In the genomic region with DNA sequence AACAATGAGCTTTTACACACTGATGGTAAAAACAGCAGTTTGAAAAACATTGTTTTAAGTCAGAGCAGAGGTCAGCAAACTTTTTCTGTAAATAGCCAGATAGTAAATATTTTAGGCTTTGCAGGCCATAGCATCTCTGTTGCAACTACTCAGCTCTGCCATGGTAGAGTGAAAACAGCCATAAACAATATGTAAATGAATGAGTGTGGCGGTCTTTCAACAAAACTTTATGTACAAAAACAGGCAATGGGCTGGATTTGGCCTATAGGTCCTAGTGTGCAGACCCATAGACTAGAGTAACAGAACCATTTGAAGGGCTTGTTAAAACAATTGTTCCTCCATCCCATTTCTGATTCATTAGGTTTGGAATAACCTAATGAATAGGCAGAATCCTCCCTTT, we compare ENCODE assay signal across 1 cellular context.
TF ChIP-seq lines count a peak whose summit lies in the region.

No MANE protein-coding gene starts in this region.

TF ChIP-seq in HCT116, 20 proteins besides CTCF, POLR2A, EP300 and RAD21 (continued from another document):
- TF ChIP-seq, protein P1, sequence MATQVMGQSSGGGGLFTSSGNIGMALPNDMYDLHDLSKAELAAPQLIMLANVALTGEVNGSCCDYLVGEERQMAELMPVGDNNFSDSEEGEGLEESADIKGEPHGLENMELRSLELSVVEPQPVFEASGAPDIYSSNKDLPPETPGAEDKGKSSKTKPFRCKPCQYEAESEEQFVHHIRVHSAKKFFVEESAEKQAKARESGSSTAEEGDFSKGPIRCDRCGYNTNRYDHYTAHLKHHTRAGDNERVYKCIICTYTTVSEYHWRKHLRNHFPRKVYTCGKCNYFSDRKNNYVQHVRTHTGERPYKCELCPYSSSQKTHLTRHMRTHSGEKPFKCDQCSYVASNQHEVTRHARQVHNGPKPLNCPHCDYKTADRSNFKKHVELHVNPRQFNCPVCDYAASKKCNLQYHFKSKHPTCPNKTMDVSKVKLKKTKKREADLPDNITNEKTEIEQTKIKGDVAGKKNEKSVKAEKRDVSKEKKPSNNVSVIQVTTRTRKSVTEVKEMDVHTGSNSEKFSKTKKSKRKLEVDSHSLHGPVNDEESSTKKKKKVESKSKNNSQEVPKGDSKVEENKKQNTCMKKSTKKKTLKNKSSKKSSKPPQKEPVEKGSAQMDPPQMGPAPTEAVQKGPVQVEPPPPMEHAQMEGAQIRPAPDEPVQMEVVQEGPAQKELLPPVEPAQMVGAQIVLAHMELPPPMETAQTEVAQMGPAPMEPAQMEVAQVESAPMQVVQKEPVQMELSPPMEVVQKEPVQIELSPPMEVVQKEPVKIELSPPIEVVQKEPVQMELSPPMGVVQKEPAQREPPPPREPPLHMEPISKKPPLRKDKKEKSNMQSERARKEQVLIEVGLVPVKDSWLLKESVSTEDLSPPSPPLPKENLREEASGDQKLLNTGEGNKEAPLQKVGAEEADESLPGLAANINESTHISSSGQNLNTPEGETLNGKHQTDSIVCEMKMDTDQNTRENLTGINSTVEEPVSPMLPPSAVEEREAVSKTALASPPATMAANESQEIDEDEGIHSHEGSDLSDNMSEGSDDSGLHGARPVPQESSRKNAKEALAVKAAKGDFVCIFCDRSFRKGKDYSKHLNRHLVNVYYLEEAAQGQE (IDR thresholded peaks at IDR 0.05; ENCODE audit: low read depth): no peak
- TF ChIP-seq YY1 (IDR thresholded peaks at IDR 0.05; ENCODE audit: extremely low read depth, insufficient replicate concordance, low read depth, low read length) (no peak), CEBPB (IDR thresholded peaks at IDR 0.05; ENCODE audit: low read depth) (no peak), SP1 (IDR thresholded peaks at IDR 0.05; ENCODE audit: low read depth) (no peak), EZH2phosphoT487 (IDR thresholded peaks at IDR 0.05; ENCODE audit: borderline replicate concordance) (no peak), TCF7L2 (IDR thresholded peaks at IDR 0.05; ENCODE audit: borderline replicate concordance, extremely low read depth, insufficient read depth, insufficient read length) (no peak), CBX3 (IDR thresholded peaks at IDR 0.05; ENCODE audit: low read depth) (no peak), ELF1 (IDR thresholded peaks at IDR 0.05; ENCODE audit: borderline replicate concordance, low read depth) (no peak), POLR2AphosphoS5 (IDR thresholded peaks at IDR 0.05; ENCODE audit: low read depth, low read length) (no peak), EGR1 (IDR thresholded peaks at IDR 0.05; ENCODE audit: low read depth) (no peak), JUND (IDR thresholded peaks at IDR 0.05) (no peak)
- TF ChIP-seq, protein P2, sequence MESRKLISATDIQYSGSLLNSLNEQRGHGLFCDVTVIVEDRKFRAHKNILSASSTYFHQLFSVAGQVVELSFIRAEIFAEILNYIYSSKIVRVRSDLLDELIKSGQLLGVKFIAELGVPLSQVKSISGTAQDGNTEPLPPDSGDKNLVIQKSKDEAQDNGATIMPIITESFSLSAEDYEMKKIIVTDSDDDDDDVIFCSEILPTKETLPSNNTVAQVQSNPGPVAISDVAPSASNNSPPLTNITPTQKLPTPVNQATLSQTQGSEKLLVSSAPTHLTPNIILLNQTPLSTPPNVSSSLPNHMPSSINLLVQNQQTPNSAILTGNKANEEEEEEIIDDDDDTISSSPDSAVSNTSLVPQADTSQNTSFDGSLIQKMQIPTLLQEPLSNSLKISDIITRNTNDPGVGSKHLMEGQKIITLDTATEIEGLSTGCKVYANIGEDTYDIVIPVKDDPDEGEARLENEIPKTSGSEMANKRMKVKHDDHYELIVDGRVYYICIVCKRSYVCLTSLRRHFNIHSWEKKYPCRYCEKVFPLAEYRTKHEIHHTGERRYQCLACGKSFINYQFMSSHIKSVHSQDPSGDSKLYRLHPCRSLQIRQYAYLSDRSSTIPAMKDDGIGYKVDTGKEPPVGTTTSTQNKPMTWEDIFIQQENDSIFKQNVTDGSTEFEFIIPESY (IDR thresholded peaks at IDR 0.05; ENCODE audit: extremely low read depth, insufficient replicate concordance, low read length): no peak
- TF ChIP-seq, protein P3, sequence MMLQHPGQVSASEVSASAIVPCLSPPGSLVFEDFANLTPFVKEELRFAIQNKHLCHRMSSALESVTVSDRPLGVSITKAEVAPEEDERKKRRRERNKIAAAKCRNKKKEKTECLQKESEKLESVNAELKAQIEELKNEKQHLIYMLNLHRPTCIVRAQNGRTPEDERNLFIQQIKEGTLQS (IDR thresholded peaks at IDR 0.05): no peak
